In genomic region chr1:201742955-201743805, GRCh38 we compare ENCODE assay signal across 25 cellular contexts.
DNase-seq lines count a peak whose midpoint lies in the region; ATAC-seq and TF ChIP-seq lines count a peak whose summit lies in the region.
"Had no signal": no experiment of that assay in that cellular context is flagged by ENCODE, and none has a peak within 500 bp of the region (broad histone marks: within the 10 kb centered on the region; RNA-seq: fewer than 3 reads in every experiment).

No MANE protein-coding gene starts in this region.

- H3K36me3 ChIP-seq in heart left ventricle: peaks cover 0 to 37% (median 10%) of the 10 kb centered on the region in 9 donors
- H3K36me3 ChIP-seq in OCI-LY7 (ENCODE audit: insufficient read depth, low read length): no peaks in the 10 kb centered on the region
- H3K36me3 ChIP-seq in upper lobe of right lung: no peaks in the 10 kb centered on the region
- no peaks in the 10 kb centered on the region for H3K36me3 ChIP-seq in ovary
- H3K36me3 ChIP-seq: lower lobe of right lung, tibial nerve had no signal

- POLR2A ChIA-PET in OCI-LY7 (lab: Charles Lee): interaction anchor here (1.8 kb wide), 1 partner anchor 14 kb away, joined by 6 read pairs; no protein-coding TSS in a partner anchor

- H3K4me1 ChIP-seq in heart left ventricle (peaks cover 0 to 90% (median 57%) of the 10 kb centered on the region in 12 donors), OCI-LY7 (ENCODE audit: insufficient read depth, low read length, poor library complexity, severe bottlenecking) (peaks cover 20% of the 10 kb centered on the region), upper lobe of right lung (peaks cover 15% of the 10 kb centered on the region), ovary (ENCODE audit: insufficient read depth) (peaks cover 4% of the 10 kb centered on the region)

- no peak for TF ChIP-seq POLR2A in heart left ventricle (IDR thresholded peaks at IDR 0.05)
- no peak for TF ChIP-seq POLR2A in ovary (IDR thresholded peaks at IDR 0.05)

- no peaks in the 10 kb centered on the region for H3K27me3 ChIP-seq in heart left ventricle
- no peaks in the 10 kb centered on the region for H3K27me3 ChIP-seq in layer of hippocampus (ENCODE audit: control insufficient read depth, insufficient read depth, low read length)
- H3K27me3 ChIP-seq in upper lobe of right lung: no peaks in the 10 kb centered on the region
- no peaks in the 10 kb centered on the region for H3K27me3 ChIP-seq in ovary
- H3K27me3 ChIP-seq: BLaER1 treated with 17β-estradiol and CSF1 and Interleukin-3, amounts not matched to agents 10 nM and 100 nM; tibial nerve had no signal

- intact Hi-C loops in heart left ventricle (cut with DNase I) (loop anchor here in 4 of 10 donors (5.0 kb wide), 3 partner anchors 36 to 49 kb away; no protein-coding TSS in a partner anchor), Right ventricle myocardium inferior (cut with DNase I) (no loop called here), OCI-LY7 (cut with micrococcal nuclease; ENCODE audit: unreplicated experiment) (no loop called here), upper lobe of right lung (cut with DNase I) (no loop called here), ovary (cut with DNase I) (no loop called here)

- ATAC-seq in heart left ventricle: no peak
- ATAC-seq in Right ventricle myocardium inferior: no peak
- ATAC-seq in upper lobe of right lung: no peak
- ATAC-seq: lower lobe of right lung, mucosa of descending colon had no signal

- no peak overlapping the region for H2AFZ ChIP-seq in OCI-LY7 (ENCODE audit: low read length)

- H3K4me3 ChIP-seq in heart left ventricle: peak overlapping the region in 7 of 12 donors; percentile 4 to 92 (median 82)
- H3K4me3 ChIP-seq in OCI-LY7 (ENCODE audit: low read depth, low read length, poor library complexity, severe bottlenecking): no peak overlapping the region
- no peak overlapping the region for H3K4me3 ChIP-seq in upper lobe of right lung
- no peak overlapping the region for H3K4me3 ChIP-seq in ovary
- H3K4me3 ChIP-seq: BLaER1 treated with 17β-estradiol and CSF1 and Interleukin-3, amounts not matched to agents 10 nM and 100 nM; lower lobe of right lung; mucosa of descending colon; tibial nerve had no signal

- H3K9me3 ChIP-seq in heart left ventricle (no peaks in the 10 kb centered on the region), OCI-LY7 (ENCODE audit: low read length) (no peaks in the 10 kb centered on the region), upper lobe of right lung (no peaks in the 10 kb centered on the region), ovary (no peaks in the 10 kb centered on the region)
- H3K9me3 ChIP-seq: BLaER1 treated with 17β-estradiol and CSF1 and Interleukin-3, amounts not matched to agents 10 nM and 100 nM; lower lobe of right lung; mucosa of descending colon; tibial nerve had no signal

- no peaks in the 10 kb centered on the region for H3K79me2 ChIP-seq in OCI-LY7 (ENCODE audit: insufficient read depth, low read depth, low read length)

- TF ChIP-seq CTCF in heart left ventricle (IDR thresholded peaks at IDR 0.05) (no peak), OCI-LY7 (conservative IDR thresholded peaks at IDR 0.05; ENCODE audit: low read length) (no peak), upper lobe of right lung (IDR thresholded peaks at IDR 0.05) (no peak), ovary (IDR thresholded peaks at IDR 0.05) (no peak)

- no peaks in the 10 kb centered on the region; the same call in 1 of the 2 replicates for H4K20me1 ChIP-seq in OCI-LY7 (ENCODE audit: insufficient read depth, low read length)

- CTCF ChIA-PET in OCI-LY7 (lab: Charles Lee; ENCODE audit: unreplicated experiment): no interaction called here

- BruUV-seq in OCI-LY7 (replicated peaks; lab: Mats Ljungman, UMichigan): TSS peak; percentile 29

- H3K27ac ChIP-seq in heart left ventricle (peak overlapping the region in 7 of 12 donors; percentile 62 to 98 (median 94)), OCI-LY7 (ENCODE audit: low read depth, low read length, poor library complexity, severe bottlenecking) (no peak overlapping the region), layer of hippocampus (ENCODE audit: low read depth, low read length) (peak overlapping the region; percentile 23), temporal lobe (ENCODE audit: low read depth, low read length) (peak overlapping the region; percentile 33), upper lobe of right lung (no peak overlapping the region), ovary (no peak overlapping the region)
- H3K27ac ChIP-seq: BLaER1 treated with 17β-estradiol and CSF1 and Interleukin-3, amounts not matched to agents 10 nM and 100 nM; epithelial cell of prostate; lower lobe of right lung had no signal

- no peak for TF ChIP-seq EP300 in ovary (IDR thresholded peaks at IDR 0.05)

- WGBS in heart left ventricle, 4 donors: 66 to 73% (median 70%) methylated on average over 5 of the region's 5 CpGs
- 76 to 84% (median 77%) methylated on average over 5 of the region's 5 CpGs for WGBS in ovary, 3 donors

- no peak overlapping the region for H3K4me2 ChIP-seq in OCI-LY7 (ENCODE audit: low read length)

- DNase-seq in heart left ventricle (no peak), Right ventricle myocardium inferior (ENCODE audit: missing footprints) (no peak), OCI-LY7 (ENCODE audit: low spot score) (no peak), upper lobe of right lung (no peak), mucosa of gallbladder (ENCODE audit: low spot score) (no peak), ovary (no peak)
- DNase-seq: ACHN; activated CD4-positive, alpha-beta T cell treated with anti-CD3 and anti-CD28 coated beads, Interleukin-2, amount 10 ng/mL, durations not matched to agents 24 days and 14 days; activated gamma-delta T cell treated with Interleukin-2 at 50 U/mL for 16 hours; activated T-cell treated with anti-CD3 and anti-CD28 coated beads, Interleukin-2, amount 50 U/mL, for 24 hours; COR-L47; DMS53; effector CD8-positive, alpha-beta T cell; GF-D8; Karpas-422; lower lobe of right lung; mucosa of descending colon; NCI-H146; SIG-M5; stimulated activated naive CD4-positive, alpha-beta T cell treated with Interleukin-2 at 50 U/mL for 16 hours had no signal

- H3K9me2 ChIP-seq in OCI-LY7 (ENCODE audit: insufficient read depth, low read length): no peaks in the 10 kb centered on the region

Comparison
In these comparisons a context has a peak if more than half of its experiments do, and no peak if none do; other contexts are left out.
1. H3K27ac ChIP-seq: peak in heart left ventricle (7 of 12), layer of hippocampus (single experiment) and temporal lobe (single experiment); none in OCI-LY7 (single experiment), upper lobe of right lung (single experiment) and ovary (0 of 2).
2. H3K4me3 ChIP-seq: peak in heart left ventricle (7 of 12); none in OCI-LY7 (single experiment), upper lobe of right lung (single experiment) and ovary (single experiment).